ENCODE assay signal across 19 cellular contexts in genomic region chr6:88574666-88575065, GRCh38.
DNase-seq lines count a peak whose midpoint lies in the region; ATAC-seq, FAIRE-seq and TF ChIP-seq lines count a peak whose summit lies in the region.
"Had no signal": no experiment of that assay in that cellular context is flagged by ENCODE, and none has a peak within 500 bp of the region (broad histone marks: within the 10 kb centered on the region; RNA-seq: fewer than 3 reads in every experiment).

No MANE protein-coding gene starts in this region.

- H4K20me1 ChIP-seq in HepG2 (ENCODE audit: insufficient read depth, low read length), result no peaks in the 10 kb centered on the region

- no peak overlapping the region for H2AFZ ChIP-seq in HepG2 (ENCODE audit: low read length)
- H2AFZ ChIP-seq: GM23248 had no signal

- H3K4me3 ChIP-seq in HepG2 (replicated peaks in 1 of 3; ENCODE audit: insufficient read depth in 1 of 3, low read depth in 2 of 3, low read length in 3 of 3), result no peak overlapping the region
- no peak overlapping the region for H3K4me3 ChIP-seq in right lobe of liver
- no peak overlapping the region for H3K4me3 ChIP-seq in prostate gland
- H3K4me3 ChIP-seq: GM23248 had no signal

- POLR2A ChIA-PET in HepG2 (lab: Yijun Ruan, JAX), result no interaction called here

- no TSS peak for BruUV-seq in HepG2 (replicated peaks; lab: Mats Ljungman, UMichigan)

- H3K27ac Mint-ChIP-seq in neural crest cell (ENCODE audit: unreplicated experiment), result peak overlapping the region; percentile 88
- H3K27ac Mint-ChIP-seq: CD14-positive monocyte; CD8-positive, alpha-beta T cell had no signal

- in situ Hi-C loops in HepG2 (cut with HindIII; ENCODE audit: extremely low pct_ligation_motif_present, low pct_unique_long_range_greater_than_20kb), result no loop called here

- H3K27me3 ChIP-seq in HepG2 (ENCODE audit: control insufficient read depth in 1 of 2, insufficient read depth in 2 of 2, low read length in 2 of 2) (peaks cover 2 to 4% of the 10 kb centered on the region in 2 experiments; a peak in 1 of 5 replicates), right lobe of liver (no peaks in the 10 kb centered on the region), prostate gland (replicated peaks; ENCODE audit: insufficient read depth) (no peaks in the 10 kb centered on the region)

- TF ChIP-seq CTCF in HepG2 (CRISPR knock-in tag; IDR thresholded peaks at IDR 0.05), result no peak
- no peak for TF ChIP-seq CTCF in right lobe of liver (IDR thresholded peaks at IDR 0.05)
- no peak for TF ChIP-seq CTCF in neural crest cell (conservative IDR thresholded peaks at IDR 0.05)
- no peak for TF ChIP-seq CTCF in prostate gland (IDR thresholded peaks at IDR 0.05)

- H3K9ac ChIP-seq in HepG2 (ENCODE audit: insufficient read depth, low read depth, low read length), result no peak overlapping the region
- H3K9ac ChIP-seq: GM23248 had no signal

- TF ChIP-seq POLR2A in HepG2 (IDR thresholded peaks at IDR 0.05; ENCODE audit: insufficient read depth in 1 of 2, low read depth in 2 of 2, low read length in 2 of 2) (no peak), right lobe of liver (IDR thresholded peaks at IDR 0.05) (no peak), prostate gland (IDR thresholded peaks at IDR 0.05) (no peak)

- H3K4me1 ChIP-seq in HepG2 (ENCODE audit: insufficient read depth, low read length) (no peaks in the 10 kb centered on the region), right lobe of liver (no peaks in the 10 kb centered on the region), prostate gland (replicated peaks) (no peaks in the 10 kb centered on the region)

- 7% methylated on average over 6 of the region's 6 CpGs for WGBS in HepG2 (ENCODE audit: low lambda C conversion rate)
- WGBS in right lobe of liver (ENCODE audit: insufficient coverage, low coverage, low lambda C conversion rate, missing lambda C conversion rate), result 64% methylated on average over 6 of the region's 6 CpGs
- 84% methylated on average over 6 of the region's 6 CpGs for WGBS in prostate gland

- no peak overlapping the region for H3K4me2 ChIP-seq in HepG2 (ENCODE audit: low read depth, low read length)

- no peak for TF ChIP-seq RAD21 in HepG2 (CRISPR knock-in tag; IDR thresholded peaks at IDR 0.05)

- peaks cover 7% of the 10 kb centered on the region for H3K9me3 ChIP-seq in HepG2 (ENCODE audit: low read length)
- H3K9me3 ChIP-seq in right lobe of liver, result no peaks in the 10 kb centered on the region
- no peaks in the 10 kb centered on the region for H3K9me3 ChIP-seq in prostate gland

- TF ChIP-seq EP300 in HepG2 (IDR thresholded peaks at IDR 0.05; ENCODE audit: low read depth in 2 of 2, low read length in 2 of 2) (no peak), HepG2 (CRISPR knock-in tag; IDR thresholded peaks at IDR 0.05; ENCODE audit: borderline replicate concordance) (no peak)

- no peak for FAIRE-seq in HepG2 (lab: Jason Lieb, UNC)
- FAIRE-seq: D721Med had no signal

- ATAC-seq in HepG2 (peak; percentile 57; the same call in 2 of the 3 replicates), right lobe of liver (no peak)
- ATAC-seq: CD8-positive, alpha-beta T cell had no signal

- H3K9me3 Mint-ChIP-seq in neural crest cell, result peaks cover 6% of the 10 kb centered on the region
- H3K9me3 Mint-ChIP-seq: CD8-positive, alpha-beta T cell had no signal

- no peaks in the 10 kb centered on the region for H3K79me2 ChIP-seq in HepG2 (ENCODE audit: insufficient read depth, low read length)

- peaks cover 16% of the 10 kb centered on the region for H3K4me1 Mint-ChIP-seq in neural crest cell
- H3K4me1 Mint-ChIP-seq: CD14-positive monocyte had no signal

- H3K36me3 ChIP-seq in HepG2 (replicated peaks in 1 of 2; ENCODE audit: control insufficient read depth in 1 of 2, insufficient read depth in 2 of 2, low read length in 2 of 2), result no peaks in the 10 kb centered on the region
- H3K36me3 ChIP-seq in right lobe of liver, result no peaks in the 10 kb centered on the region
- no peaks in the 10 kb centered on the region for H3K36me3 ChIP-seq in prostate gland

- H3K36me3 Mint-ChIP-seq in neural crest cell (ENCODE audit: low read depth), result peaks cover 9% of the 10 kb centered on the region
- H3K36me3 Mint-ChIP-seq: CD14-positive monocyte; CD8-positive, alpha-beta T cell had no signal

- H3K4me3 Mint-ChIP-seq in neural crest cell, result no peak overlapping the region
- H3K4me3 Mint-ChIP-seq: CD14-positive monocyte; CD8-positive, alpha-beta T cell had no signal

- H3K27me3 Mint-ChIP-seq in neural crest cell (ENCODE audit: low read depth), result peaks cover 32% of the 10 kb centered on the region

- no peak overlapping the region for H3K27ac ChIP-seq in HepG2 (ENCODE audit: extremely low read length, insufficient read depth, low read length)
- no peak overlapping the region for H3K27ac ChIP-seq in right lobe of liver
- no peak overlapping the region for H3K27ac ChIP-seq in prostate gland
- H3K27ac ChIP-seq: 22Rv1, GM23248 had no signal

- CTCF ChIA-PET in HepG2 (lab: Yijun Ruan, JAX; ENCODE audit: low intra/inter-chr PET ratio, low total read pairs), result no interaction called here

- intact Hi-C loops in HepG2 (cut with micrococcal nuclease; ENCODE audit: unreplicated experiment), result no loop called here
- intact Hi-C loops in right lobe of liver (cut with DNase I), result no loop called here
- intact Hi-C loops in prostate gland (cut with DNase I), result no loop called here

- DNase-seq in NCI-H146 (lab: John Stamatoyannopoulos, UW), result peak; percentile 14
- DNase-seq in NCI-H146 treated with DMSO at 0.1 percent for 48 hours (lab: John Stamatoyannopoulos, UW; ENCODE audit: unreplicated experiment), result no peak
- no peak for DNase-seq in HepG2 (ENCODE audit: low spot score)
- no peak for DNase-seq in right lobe of liver
- DNase-seq in neural crest cell (ENCODE audit: low read depth, low spot score), result no peak
- DNase-seq in retina, result peak; percentile 49
- no peak for DNase-seq in HK-2 (ENCODE audit: unreplicated experiment)
- DNase-seq in prostate gland (ENCODE audit: low spot score), result no peak
- DNase-seq: CD8-positive, alpha-beta T cell; COR-L47; DMS153; DMS79 treated with DMSO at 0.1 percent for 48 hours; EL; GF-D8; GM23248; H7 had no signal

TF ChIP-seq in HepG2, 621 proteins besides CTCF, POLR2A, EP300 and RAD21:
- TF ChIP-seq, protein P1, sequence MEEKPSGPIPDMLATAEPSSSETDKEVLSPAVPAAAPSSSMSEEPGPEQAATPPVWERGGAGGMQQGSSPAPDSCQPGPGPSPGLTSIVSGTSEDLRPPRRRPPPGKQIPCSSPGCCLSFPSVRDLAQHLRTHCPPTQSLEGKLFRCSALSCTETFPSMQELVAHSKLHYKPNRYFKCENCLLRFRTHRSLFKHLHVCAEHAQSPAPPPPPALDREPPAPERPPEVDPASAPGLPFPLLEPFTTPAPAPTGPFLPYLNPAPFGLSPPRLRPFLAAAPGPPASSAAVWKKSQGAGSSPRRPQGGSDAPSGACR (CRISPR knock-in tag; IDR thresholded peaks at IDR 0.05), result no peak

Comparison
In these comparisons a context has a peak if more than half of its experiments do, and no peak if none do; other contexts are left out.
1. DNase-seq: peak in NCI-H146 (single experiment) and retina (single experiment); none in NCI-H146 treated with DMSO at 0.1 percent for 48 hours (single experiment), HepG2 (single experiment), right lobe of liver (0 of 3), neural crest cell (single experiment), HK-2 (single experiment) and prostate gland (single experiment).